In genomic region chr5:132001647-132002561, GRCh38 we compare ENCODE assay signal across 11 cellular contexts. TPM values are rescaled to one million over a fixed set of nuclear protein-coding genes. Genes with fewer than 3 reads are reported as not detected.
DNase-seq lines count a peak whose midpoint lies in the region; ATAC-seq and TF ChIP-seq lines count a peak whose summit lies in the region.
"Had no signal": no experiment of that assay in that cellular context is flagged by ENCODE, and none has a peak within 500 bp of the region (broad histone marks: within the 10 kb centered on the region; RNA-seq: fewer than 3 reads in every experiment).

No MANE protein-coding gene starts in this region.

- 44% methylated on average over 11 of the region's 11 CpGs for WGBS in smooth muscle cell (ENCODE audit: low lambda C conversion rate)

- no peaks in the 10 kb centered on the region for H3F3A ChIP-seq in smooth muscle cell (ENCODE audit: low read depth)

- no peak for ATAC-seq in central memory CD8-positive, alpha-beta T cell (replicated peaks; ENCODE audit: extremely low read depth, poor library complexity, severe bottlenecking)
- no peak for ATAC-seq in GM19035 (IDR thresholded peaks at IDR 0.05; ENCODE audit: unreplicated experiment)

- DNase-seq in CD4-positive, alpha-beta memory T cell: no peak
- DNase-seq in HuH-7 (ENCODE audit: low spot score): peak; percentile 58
- no peak for DNase-seq in central memory CD8-positive, alpha-beta T cell (ENCODE audit: low spot score in 2 of 2)
- DNase-seq in left kidney (ENCODE audit: low read depth, low spot score): peak; percentile 77
- DNase-seq in smooth muscle cell (lab: John Stamatoyannopoulos, UW; ENCODE audit: unreplicated experiment): no peak
- DNase-seq in NCI-H1105 treated with DMSO at 0.1 percent for 48 hours (lab: John Stamatoyannopoulos, UW): no peak
- DNase-seq in NCI-H510A treated with DMSO at 0.1 percent for 48 hours (lab: John Stamatoyannopoulos, UW): no peak
- DNase-seq: cerebellar nuclear complex had no signal

- H3K4me3 Mint-ChIP-seq in CD4-positive, alpha-beta memory T cell: peak overlapping the region in 6 of 8 donors; percentile 26 to 83 (median 52)
- H3K4me3 Mint-ChIP-seq in central memory CD8-positive, alpha-beta T cell: peak overlapping the region; percentile 54
- H3K4me3 Mint-ChIP-seq: activated CD4-positive, alpha-beta T cell treated with anti-CD3 and anti-CD28 coated beads for 36 hours had no signal

- H3K4me3 ChIP-seq in CD4-positive, alpha-beta memory T cell (ENCODE audit: low read length in 2 of 2): no peak overlapping the region
- H3K4me3 ChIP-seq in smooth muscle cell: no peak overlapping the region

- no peak overlapping the region for H3K9ac ChIP-seq in smooth muscle cell (ENCODE audit: low read depth)

- no peaks in the 10 kb centered on the region for H3K36me3 Mint-ChIP-seq in CD4-positive, alpha-beta memory T cell
- H3K36me3 Mint-ChIP-seq in central memory CD8-positive, alpha-beta T cell (ENCODE audit: insufficient read depth): peaks cover 2% of the 10 kb centered on the region

- H2AFZ ChIP-seq in smooth muscle cell (ENCODE audit: low read depth): no peak overlapping the region

- no peak for TF ChIP-seq CTCF in smooth muscle cell (IDR thresholded peaks at IDR 0.05; ENCODE audit: borderline replicate concordance, insufficient read depth, poor library complexity, severe bottlenecking)

- H3K36me3 ChIP-seq in CD4-positive, alpha-beta memory T cell (ENCODE audit: insufficient read depth, low read length): no peaks in the 10 kb centered on the region
- H3K36me3 ChIP-seq in smooth muscle cell (ENCODE audit: low read depth): no peaks in the 10 kb centered on the region

- H3K9me3 ChIP-seq in CD4-positive, alpha-beta memory T cell (ENCODE audit: control insufficient read depth in 1 of 2, low read length in 2 of 2): no peaks in the 10 kb centered on the region
- H3K9me3 ChIP-seq in smooth muscle cell (replicated peaks; ENCODE audit: low read depth): no peaks in the 10 kb centered on the region

- peak overlapping the region in 6 of 7 donors; percentile 18 to 80 (median 62) for H3K27ac Mint-ChIP-seq in CD4-positive, alpha-beta memory T cell
- H3K27ac Mint-ChIP-seq in central memory CD8-positive, alpha-beta T cell (ENCODE audit: low read depth): no peak overlapping the region
- H3K27ac Mint-ChIP-seq: activated CD4-positive, alpha-beta T cell treated with anti-CD3 and anti-CD28 coated beads for 36 hours had no signal

- intact Hi-C loops in CD4-positive, alpha-beta memory T cell (cut with micrococcal nuclease): loop anchor here (10.0 kb wide), 1 partner anchor 327 kb away; no protein-coding TSS in a partner anchor

- peaks cover 66% of the 10 kb centered on the region for H3K4me1 ChIP-seq in CD4-positive, alpha-beta memory T cell (ENCODE audit: insufficient read depth, low read length)
- H3K4me1 ChIP-seq in smooth muscle cell (ENCODE audit: low read depth): peaks cover 5% of the 10 kb centered on the region

- no peaks in the 10 kb centered on the region for H3K27me3 Mint-ChIP-seq in CD4-positive, alpha-beta memory T cell
- no peaks in the 10 kb centered on the region for H3K27me3 Mint-ChIP-seq in central memory CD8-positive, alpha-beta T cell
- H3K27me3 Mint-ChIP-seq: activated CD4-positive, alpha-beta T cell treated with anti-CD3 and anti-CD28 coated beads for 36 hours had no signal

- CTCF ChIA-PET in CD4-positive, alpha-beta memory T cell (lab: Charles Lee; ENCODE audit: partially characterized antibody): interaction anchor here (0.7 to 2.2 kb wide), 10 partner anchors 8 to 413 kb away, joined by 3 to 26 read pairs (median 5); no protein-coding TSS in a partner anchor

- H3K79me2 ChIP-seq in smooth muscle cell (ENCODE audit: low read depth): no peaks in the 10 kb centered on the region

- no peaks in the 10 kb centered on the region for H3K9me3 Mint-ChIP-seq in CD4-positive, alpha-beta memory T cell
- no peaks in the 10 kb centered on the region for H3K9me3 Mint-ChIP-seq in central memory CD8-positive, alpha-beta T cell

- H3K27me3 ChIP-seq in CD4-positive, alpha-beta memory T cell (ENCODE audit: insufficient read depth, low read length): no peaks in the 10 kb centered on the region
- H3K27me3 ChIP-seq in smooth muscle cell (ENCODE audit: low read depth): no peaks in the 10 kb centered on the region

- no peak overlapping the region for H3K27ac ChIP-seq in CD4-positive, alpha-beta memory T cell (ENCODE audit: low read depth, low read length)
- no peak overlapping the region for H3K27ac ChIP-seq in smooth muscle cell (ENCODE audit: low read depth)

- H4K20me1 ChIP-seq in smooth muscle cell (ENCODE audit: low read depth): no peaks in the 10 kb centered on the region

- POLR2A ChIA-PET in CD4-positive, alpha-beta memory T cell (lab: Charles Lee; ENCODE audit: partially characterized antibody): interaction anchor here (0.5 to 3.1 kb wide), 10 partner anchors 9 to 412 kb away, joined by 3 to 16 read pairs (median 6); partner anchors contain the start of genes ACSL6 and FNIP1

- H3K4me2 ChIP-seq in smooth muscle cell: no peak overlapping the region

- peaks cover 44 to 68% (median 58%) of the 10 kb centered on the region in 4 donors for H3K4me1 Mint-ChIP-seq in CD4-positive, alpha-beta memory T cell
- H3K4me1 Mint-ChIP-seq in central memory CD8-positive, alpha-beta T cell: peaks cover 46% of the 10 kb centered on the region

RNA-seq across cellular contexts. Expression of gene ACSL6, which starts 9.6 kb away (rescaled TPM):
- total RNA-seq in CD4-positive, alpha-beta memory T cell: 10 to 100 TPM; 50.4 to 51.7 TPM
- polyA plus RNA-seq in CD4-positive, alpha-beta memory T cell: 10 to 100 TPM; 11.1 to 18.4 TPM
- total RNA-seq in smooth muscle cell: not detected in 2 replicates
- polyA plus RNA-seq in smooth muscle cell: not detected in 2 replicates
- total RNA-seq: OCI-LY7 had no signal

RNA-seq across cellular contexts. Expression of gene MEIKIN, which starts 56.4 kb away (rescaled TPM):
- total RNA-seq in CD4-positive, alpha-beta memory T cell: 1 to 10 TPM; 3.6 to 6.2 TPM
- polyA plus RNA-seq in CD4-positive, alpha-beta memory T cell: not detected
- total RNA-seq in smooth muscle cell: not detected in 2 replicates
- polyA plus RNA-seq in smooth muscle cell: not detected in 2 replicates
- total RNA-seq: activated CD4-positive, alpha-beta T cell treated with anti-CD3 and anti-CD28 coated beads for 36 hours; OCI-LY7 had no signal

RNA-seq across cellular contexts. Expression of gene IL3, which starts 58.6 kb away (rescaled TPM):
- not detected for total RNA-seq in CD4-positive, alpha-beta memory T cell
- polyA plus RNA-seq in CD4-positive, alpha-beta memory T cell: not detected
- not detected in 2 replicates for total RNA-seq in smooth muscle cell
- polyA plus RNA-seq in smooth muscle cell: not detected in 2 replicates
- total RNA-seq: OCI-LY7 had no signal

Comparison
In these comparisons a context has a peak if more than half of its experiments do, and no peak if none do; other contexts are left out.
1. DNase-seq: peak in HuH-7 (single experiment) and left kidney (single experiment); none in CD4-positive, alpha-beta memory T cell (0 of 5), central memory CD8-positive, alpha-beta T cell (0 of 2), smooth muscle cell (single experiment), NCI-H1105 treated with DMSO at 0.1 percent for 48 hours (single experiment) and NCI-H510A treated with DMSO at 0.1 percent for 48 hours (single experiment).
2. RNA of gene ACSL6, which starts 9.6 kb away (total RNA-seq): 50.4 to 51.7 TPM in CD4-positive, alpha-beta memory T cell; not detected in smooth muscle cell; every median in the first group is over 10 times any median in the second.